Comparison of ENCODE assay signal across 34 cellular contexts in the genomic region with DNA sequence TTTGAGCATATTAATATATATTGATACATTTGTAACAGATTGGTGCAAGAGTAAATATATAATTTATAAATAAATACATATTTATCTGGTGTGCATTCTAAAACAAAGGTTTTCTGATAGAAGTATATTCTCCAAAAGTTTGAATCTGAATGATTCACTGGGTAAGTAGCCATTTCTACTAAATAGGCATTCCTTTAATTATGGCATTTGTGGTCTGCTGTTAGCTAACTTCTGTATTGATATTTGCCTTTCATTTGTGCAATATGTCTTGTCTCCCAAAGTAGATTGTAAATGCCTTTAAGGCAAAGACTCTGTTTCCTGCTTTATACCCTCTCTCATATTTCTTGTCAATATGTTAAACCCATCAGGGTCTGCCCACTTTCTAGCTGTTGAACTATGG.
"Had no signal": no experiment of that assay in that cellular context is flagged by ENCODE, and none has a peak within 500 bp of the region (broad histone marks: within the 10 kb centered on the region; RNA-seq: fewer than 3 reads in every experiment).

No MANE protein-coding gene starts in this region.

- DNase-seq: activated CD4-positive, alpha-beta memory T cell treated with anti-CD3 and anti-CD28 coated beads, Interleukin-2, amount 10 ng/mL, durations not matched to agents 7 days and 5 days; activated CD4-positive, alpha-beta T cell treated with anti-CD3 and anti-CD28 coated beads, Interleukin-2, amount 10 ng/mL, durations not matched to agents 24 days and 14 days; activated CD4-positive, CD25-positive, alpha-beta regulatory T cell treated with anti-CD3 and anti-CD28 coated beads, Interleukin-2, amount 50 U/mL, for 72 hours; activated CD8-positive, alpha-beta memory T cell treated with anti-CD3 and anti-CD28 coated beads, Interleukin-2, amount 50 U/mL, for 48 hours; activated gamma-delta T cell; activated naive CD4-positive, alpha-beta T cell treated with anti-CD3 and anti-CD28 coated beads, Interleukin-2, amount 10 ng/mL, durations not matched to agents 7 days and 5 days; activated naive CD8-positive, alpha-beta T cell treated with anti-CD3 and anti-CD28 coated beads, Interleukin-2, amount 10 ng/mL, durations not matched to agents 7 days and 5 days; activated T-cell treated with anti-CD3 and anti-CD28 coated beads, Interleukin-2, amount 50 U/mL, for 24 hours; amniotic stem cell; brain microvascular endothelial cell; caudate nucleus; cortex of kidney; endodermal cell; glutamatergic neuron; islet precursor cell; left cardiac atrium; left ventricle myocardium superior; naive B cell; nephron progenitor cell; ovary; retina; small intestine; stimulated activated CD4-positive, alpha-beta T cell treated with anti-CD3 and anti-CD28 coated beads, Interleukin-1b, Interleukin-23, amount 100 ng/mL, for 48 hours; stimulated activated naive CD4-positive, alpha-beta T cell; T-helper 2 cell; tibial artery; upper lobe of right lung had no signal

- H3K27me3 ChIP-seq: brain microvascular endothelial cell, esophagus muscularis mucosa, neutrophil, ovary, suprapubic skin, tibial artery, upper lobe of right lung had no signal

- FAIRE-seq: astrocyte, frontal cortex, small intestine had no signal

- H3K4me1 ChIP-seq: esophagus muscularis mucosa, prostate gland, suprapubic skin, tibial artery, upper lobe of right lung had no signal

- H3K4me3 ChIP-seq: esophagus muscularis mucosa, ovary, prostate gland, suprapubic skin, tibial artery, upper lobe of right lung had no signal

- H3K27ac ChIP-seq: brain microvascular endothelial cell, esophagus muscularis mucosa, neutrophil, ovary, prostate gland, suprapubic skin, tibial artery, upper lobe of right lung had no signal

- ATAC-seq: left cardiac atrium, left ventricle myocardium superior, sciatic nerve, upper lobe of right lung had no signal

- H3K9me3 ChIP-seq: esophagus muscularis mucosa, neutrophil, ovary, prostate gland, suprapubic skin, tibial artery, upper lobe of right lung had no signal

- H3K36me3 ChIP-seq: brain microvascular endothelial cell, esophagus muscularis mucosa, neutrophil, ovary, prostate gland, suprapubic skin, tibial artery, upper lobe of right lung had no signal
